ENCODE assay signal across 12 cellular contexts in the genomic region with DNA sequence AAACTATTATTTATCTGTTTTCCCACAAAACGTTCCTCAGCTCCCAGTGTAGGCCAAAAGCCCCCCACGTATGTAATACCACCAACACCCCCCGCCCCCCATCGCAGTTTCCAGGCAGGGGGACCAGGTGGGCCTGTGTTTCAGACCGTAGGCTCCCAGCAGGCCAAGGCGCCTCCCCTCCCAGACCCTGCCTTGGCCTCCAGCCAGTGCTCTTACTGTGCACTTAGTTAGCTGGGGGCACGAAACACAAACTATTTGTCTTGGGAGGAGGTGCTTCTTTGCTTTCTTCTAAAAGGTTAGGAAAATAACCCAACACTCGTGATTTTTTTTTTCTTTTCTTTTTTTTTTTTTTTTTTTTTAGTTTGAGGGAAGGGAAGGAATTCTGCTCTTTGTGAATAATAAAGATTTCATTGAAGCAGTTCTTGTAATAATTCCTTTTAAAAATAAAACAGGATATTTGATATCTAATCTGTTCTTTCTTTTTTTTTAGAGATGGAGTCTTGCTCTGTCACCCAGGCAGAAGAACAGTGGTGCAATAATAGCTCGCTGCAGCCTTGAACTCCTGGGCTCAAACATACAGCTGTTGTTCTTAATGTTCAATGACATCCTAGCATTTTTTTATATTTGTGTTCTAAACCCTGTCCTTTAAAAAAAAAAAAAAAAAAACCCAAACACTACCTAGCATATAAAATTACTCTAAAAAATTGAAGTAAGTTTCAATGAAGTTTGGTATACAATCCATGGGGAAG.
"Had no signal": no experiment of that assay in that cellular context is flagged by ENCODE, and none has a peak within 500 bp of the region (broad histone marks: within the 10 kb centered on the region; RNA-seq: fewer than 3 reads in every experiment).

No MANE protein-coding gene starts in this region.

- H3K9me3 ChIP-seq: colonic mucosa, lower lobe of right lung, thoracic aorta, upper lobe of right lung had no signal

- H3K4me1 ChIP-seq: colonic mucosa, foreskin keratinocyte, upper lobe of right lung had no signal

- DNase-seq: activated effector memory CD4-positive, alpha-beta T cell treated with Interleukin-2 at 50 U/mL for 16 hours; foreskin keratinocyte; stimulated activated CD4-positive, alpha-beta T cell treated with anti-CD3 and anti-CD28 coated beads, Interleukin-12 subunit alpha, Interleukin-12 subunit beta, amount 100 ng/mL, for 4 hours had no signal

- H3K27me3 Mint-ChIP-seq: activated CD4-positive, alpha-beta T cell treated with anti-CD3 and anti-CD28 coated beads for 36 hours had no signal

- H3K27me3 ChIP-seq: colonic mucosa, foreskin keratinocyte, upper lobe of right lung had no signal

- H3K4me1 Mint-ChIP-seq: activated CD8-positive, alpha-beta memory T cell treated with anti-CD3 and anti-CD28 coated beads, Interleukin-2, amount 10 ng/mL, durations not matched to agents 7 days and 5 days; stimulated activated effector memory CD8-positive, alpha-beta T cell treated with anti-CD3 and anti-CD28 coated beads, Interleukin-12 subunit alpha, Interleukin-12 subunit beta, amount 100 ng/mL, for 72 hours; T-helper 17 cell had no signal

- H3K9me3 Mint-ChIP-seq: activated CD4-positive, alpha-beta memory T cell treated with anti-CD3 and anti-CD28 coated beads for 36 hours; stimulated activated effector memory CD8-positive, alpha-beta T cell treated with anti-CD3 and anti-CD28 coated beads, Interleukin-12 subunit alpha, Interleukin-12 subunit beta, amount 100 ng/mL, for 72 hours had no signal

- H3K36me3 ChIP-seq: colonic mucosa, lower lobe of right lung, thoracic aorta, upper lobe of right lung had no signal

- H3K4me3 Mint-ChIP-seq: activated CD4-positive, alpha-beta memory T cell treated with anti-CD3 and anti-CD28 coated beads for 36 hours; activated CD4-positive, alpha-beta T cell treated with anti-CD3 and anti-CD28 coated beads for 36 hours; activated CD8-positive, alpha-beta memory T cell treated with anti-CD3 and anti-CD28 coated beads, Interleukin-2, amount 10 ng/mL, durations not matched to agents 7 days and 5 days; stimulated activated effector memory CD8-positive, alpha-beta T cell treated with anti-CD3 and anti-CD28 coated beads, Interleukin-12 subunit alpha, Interleukin-12 subunit beta, amount 100 ng/mL, for 72 hours; T-helper 17 cell had no signal

- H3K36me3 Mint-ChIP-seq: activated CD4-positive, alpha-beta memory T cell treated with anti-CD3 and anti-CD28 coated beads for 36 hours; activated CD8-positive, alpha-beta memory T cell treated with anti-CD3 and anti-CD28 coated beads, Interleukin-2, amount 10 ng/mL, durations not matched to agents 7 days and 5 days; stimulated activated effector memory CD8-positive, alpha-beta T cell treated with anti-CD3 and anti-CD28 coated beads, Interleukin-12 subunit alpha, Interleukin-12 subunit beta, amount 100 ng/mL, for 72 hours had no signal

- H3K27ac ChIP-seq: colonic mucosa, foreskin keratinocyte, lower lobe of right lung, thoracic aorta, upper lobe of right lung had no signal

- H3K4me3 ChIP-seq: colonic mucosa, lower lobe of right lung, thoracic aorta, upper lobe of right lung had no signal

- ATAC-seq: activated CD8-positive, alpha-beta memory T cell treated with anti-CD3 and anti-CD28 coated beads, Interleukin-2, amount 10 ng/mL, durations not matched to agents 7 days and 5 days had no signal
